21 cellular contexts compared by ENCODE assay signal in genomic region chr12:10175849-10176641, GRCh38. TPM values are rescaled to one million over a fixed set of nuclear protein-coding genes. Genes with fewer than 3 reads are reported as not detected.
DNase-seq lines count a peak whose midpoint lies in the region; ATAC-seq and TF ChIP-seq lines count a peak whose summit lies in the region.
"Had no signal": no experiment of that assay in that cellular context is flagged by ENCODE, and none has a peak within 500 bp of the region (broad histone marks: within the 10 kb centered on the region; RNA-seq: fewer than 3 reads in every experiment).

No MANE protein-coding gene starts in this region.

- H3K4me3 ChIP-seq in IMR-90 (ENCODE audit: insufficient read depth, low read depth, low read length) (no peak overlapping the region), endodermal cell (ENCODE audit: low read length) (no peak overlapping the region), lower lobe of right lung (no peak overlapping the region), upper lobe of right lung (no peak overlapping the region)
- H3K4me3 ChIP-seq: GM12878, stomach, uterus had no signal

- TF ChIP-seq CTCF in IMR-90 (conservative IDR thresholded peaks at IDR 0.05; ENCODE audit: low read depth, low read length) (no peak), endodermal cell (conservative IDR thresholded peaks at IDR 0.05) (peak; percentile 18), lower lobe of right lung (IDR thresholded peaks at IDR 0.05) (no peak), upper lobe of right lung (IDR thresholded peaks at IDR 0.05) (no peak)

- H3K18ac ChIP-seq in IMR-90 (ENCODE audit: low read depth, low read length): peak overlapping the region; percentile 49; the same call in 1 of the 2 replicates

- in situ Hi-C loops in IMR-90 (cut with MboI; ENCODE audit: low sequenced_read_pairs): no loop called here

- H3K9me3 ChIP-seq in IMR-90 (ENCODE audit: control insufficient read depth, insufficient read depth, low read length) (no peaks in the 10 kb centered on the region), endodermal cell (ENCODE audit: control insufficient read depth, low read length) (no peaks in the 10 kb centered on the region), lower lobe of right lung (no peaks in the 10 kb centered on the region), upper lobe of right lung (no peaks in the 10 kb centered on the region)
- H3K9me3 ChIP-seq: stomach, uterus had no signal

- no peak overlapping the region for H3K9ac ChIP-seq in IMR-90 (ENCODE audit: low read depth, low read length)
- no peak overlapping the region for H3K9ac ChIP-seq in endodermal cell (ENCODE audit: extremely low read depth, low read length, poor library complexity, severe bottlenecking)

- no peaks in the 10 kb centered on the region for H3K27me3 Mint-ChIP-seq in endodermal cell (ENCODE audit: insufficient read depth)
- H3K27me3 Mint-ChIP-seq in activated CD4-positive, alpha-beta T cell treated with anti-CD3 and anti-CD28 coated beads, Interleukin-2, amount 10 ng/mL, durations not matched to agents 7 days and 5 days: peaks cover 36% of the 10 kb centered on the region

- POLR2A ChIA-PET in IMR-90 (lab: Charles Lee; ENCODE audit: unreplicated experiment): no interaction called here
- POLR2A ChIA-PET in activated CD4-positive, alpha-beta T cell treated with anti-CD3 and anti-CD28 coated beads, Interleukin-2, amount 10 ng/mL, durations not matched to agents 7 days and 5 days (lab: Charles Lee): no interaction called here

- H2BK20ac ChIP-seq in IMR-90 (ENCODE audit: low read depth, low read length): peak overlapping the region; percentile 18; the same call in 1 of the 2 replicates

- H3K79me1 ChIP-seq in IMR-90 (ENCODE audit: low read depth in 1 of 2, low read length in 2 of 2): 0 out of 4 replicates have a peak, but pooled peaks cover 0 to 4% of the 10 kb centered on the region in 2 experiments

- no peak overlapping the region for H2BK5ac ChIP-seq in IMR-90 (ENCODE audit: low read depth, low read length, poor library complexity, severe bottlenecking)

- no peak overlapping the region for H4K91ac ChIP-seq in IMR-90 (ENCODE audit: insufficient read depth, low read depth, low read length)

- H4K5ac ChIP-seq in IMR-90 (ENCODE audit: low read depth, low read length): no peak overlapping the region

- H4K8ac ChIP-seq in IMR-90 (ENCODE audit: low read depth in 2 of 2, low read length in 2 of 2): 0 out of 4 replicates have a peak overlapping the region, but pooled peaks of 1 of the 2 experiments have one; percentile 23

- H3K36me3 Mint-ChIP-seq in endodermal cell (ENCODE audit: low read depth): no peaks in the 10 kb centered on the region
- no peaks in the 10 kb centered on the region for H3K36me3 Mint-ChIP-seq in activated CD4-positive, alpha-beta T cell treated with anti-CD3 and anti-CD28 coated beads, Interleukin-2, amount 10 ng/mL, durations not matched to agents 7 days and 5 days (ENCODE audit: low read depth)
- H3K36me3 Mint-ChIP-seq: activated CD4-positive, alpha-beta memory T cell treated with anti-CD3 and anti-CD28 coated beads for 36 hours; activated naive CD4-positive, alpha-beta T cell treated with anti-CD3 and anti-CD28 coated beads, Interleukin-2, amount 10 ng/mL, durations not matched to agents 7 days and 5 days had no signal

- H3K4me1 ChIP-seq in IMR-90 (ENCODE audit: control insufficient read depth, insufficient read depth, low read length) (peaks cover 15% of the 10 kb centered on the region), endodermal cell (ENCODE audit: control insufficient read depth, insufficient read depth, low read length) (no peaks in the 10 kb centered on the region), lower lobe of right lung (no peaks in the 10 kb centered on the region), upper lobe of right lung (no peaks in the 10 kb centered on the region)
- H3K4me1 ChIP-seq: stomach, uterus had no signal

- H3K27me3 ChIP-seq in IMR-90 (ENCODE audit: control insufficient read depth, insufficient read depth, low read length): no peaks in the 10 kb centered on the region
- no peaks in the 10 kb centered on the region for H3K27me3 ChIP-seq in endodermal cell (ENCODE audit: control insufficient read depth, insufficient read depth, low read length, poor library complexity, severe bottlenecking)
- no peaks in the 10 kb centered on the region for H3K27me3 ChIP-seq in lower lobe of right lung (ENCODE audit: low read depth)
- H3K27me3 ChIP-seq in upper lobe of right lung: no peaks in the 10 kb centered on the region
- H3K27me3 ChIP-seq: stomach, uterus had no signal

- H3K4me1 Mint-ChIP-seq in endodermal cell: peaks cover 38% of the 10 kb centered on the region
- H3K4me1 Mint-ChIP-seq in activated CD4-positive, alpha-beta T cell treated with anti-CD3 and anti-CD28 coated beads, Interleukin-2, amount 10 ng/mL, durations not matched to agents 7 days and 5 days: no peaks in the 10 kb centered on the region
- H3K4me1 Mint-ChIP-seq: activated naive CD4-positive, alpha-beta T cell treated with anti-CD3 and anti-CD28 coated beads, Interleukin-2, amount 10 ng/mL, durations not matched to agents 7 days and 5 days had no signal

- no peak for ATAC-seq in IMR-90 (ENCODE audit: low read depth)
- ATAC-seq in lower lobe of right lung: peak; percentile 56 to 61
- ATAC-seq in upper lobe of right lung: peak; percentile 53
- no peak for ATAC-seq in HG02870 (IDR thresholded peaks at IDR 0.05; ENCODE audit: unreplicated experiment)
- no peak for ATAC-seq in GM21526 (IDR thresholded peaks at IDR 0.05; ENCODE audit: low FRiP score, unreplicated experiment)
- ATAC-seq: GM12878, left ventricle myocardium superior had no signal

- H3K9me3 Mint-ChIP-seq in endodermal cell: no peaks in the 10 kb centered on the region
- H3K9me3 Mint-ChIP-seq in activated CD4-positive, alpha-beta T cell treated with anti-CD3 and anti-CD28 coated beads, Interleukin-2, amount 10 ng/mL, durations not matched to agents 7 days and 5 days: no peaks in the 10 kb centered on the region
- H3K9me3 Mint-ChIP-seq: activated CD4-positive, alpha-beta memory T cell treated with anti-CD3 and anti-CD28 coated beads for 36 hours; activated naive CD4-positive, alpha-beta T cell treated with anti-CD3 and anti-CD28 coated beads, Interleukin-2, amount 10 ng/mL, durations not matched to agents 7 days and 5 days had no signal

- WGBS in IMR-90 (ENCODE audit: extremely low coverage in 2 of 2, insufficient read length in 1 of 2), 2 experiments: 94% methylated on average over 4 of the region's 5 CpGs; no CpG with 5 or more reads in 1 of the 2 experiments
- WGBS in endodermal cell (ENCODE audit: insufficient coverage in 1 of 2, insufficient read length in 1 of 2), 2 experiments: 91 to 94% methylated on average over 5 of the region's 5 CpGs

- H2BK120ac ChIP-seq in IMR-90 (ENCODE audit: low read depth, low read length): peak overlapping the region; percentile 26; the same call in 1 of the 2 replicates

- H3K36me3 ChIP-seq in IMR-90 (ENCODE audit: control insufficient read depth, insufficient read depth, low read length) (no peaks in the 10 kb centered on the region), endodermal cell (ENCODE audit: control insufficient read depth, insufficient read depth, low read length) (no peaks in the 10 kb centered on the region), lower lobe of right lung (no peaks in the 10 kb centered on the region), upper lobe of right lung (no peaks in the 10 kb centered on the region)
- H3K36me3 ChIP-seq: stomach, uterus had no signal

- H3K56ac ChIP-seq in IMR-90 (ENCODE audit: extremely low read depth, insufficient read depth, low read length): no peak overlapping the region

- H2BK15ac ChIP-seq in IMR-90 (ENCODE audit: low read depth, low read length): peak overlapping the region; percentile 60; the same call in 1 of the 3 replicates

- CTCF ChIA-PET in IMR-90 (lab: Yijun Ruan, JAX): interaction anchor here (0.7 to 1.0 kb wide), 2 partner anchors 9 to 23 kb away, joined by 3 read pairs; no protein-coding TSS in a partner anchor
- CTCF ChIA-PET in activated CD4-positive, alpha-beta T cell treated with anti-CD3 and anti-CD28 coated beads, Interleukin-2, amount 10 ng/mL, durations not matched to agents 7 days and 5 days (lab: Charles Lee): interaction anchor here (0.6 to 0.7 kb wide), 2 partner anchors 37 to 628 kb away, joined by 3 read pairs; no protein-coding TSS in a partner anchor

- H3K4me3 Mint-ChIP-seq in endodermal cell: no peak overlapping the region
- no peak overlapping the region for H3K4me3 Mint-ChIP-seq in activated CD4-positive, alpha-beta T cell treated with anti-CD3 and anti-CD28 coated beads, Interleukin-2, amount 10 ng/mL, durations not matched to agents 7 days and 5 days
- H3K4me3 Mint-ChIP-seq: activated CD4-positive, alpha-beta memory T cell treated with anti-CD3 and anti-CD28 coated beads for 36 hours; activated naive CD4-positive, alpha-beta T cell treated with anti-CD3 and anti-CD28 coated beads, Interleukin-2, amount 10 ng/mL, durations not matched to agents 7 days and 5 days had no signal

- H3K4ac ChIP-seq in IMR-90 (ENCODE audit: low read depth, low read length): no peak overlapping the region; the same call in 1 of the 2 replicates

- no peak overlapping the region for H3K14ac ChIP-seq in IMR-90 (replicated peaks; ENCODE audit: low read depth, low read length)

- dilution Hi-C loops in IMR-90 (cut with HindIII; ENCODE audit: low sequenced_read_pairs, unreplicated experiment): no loop called here

- no peak for DNase-seq in IMR-90
- no peak for DNase-seq in endodermal cell
- no peak for DNase-seq in lower lobe of right lung
- DNase-seq in upper lobe of right lung: no peak
- no peak for DNase-seq in activated CD4-positive, alpha-beta T cell treated with anti-CD3 and anti-CD28 coated beads, Interleukin-2, amount 10 ng/mL, durations not matched to agents 7 days and 5 days
- DNase-seq: activated CD4-positive, alpha-beta memory T cell treated with anti-CD3 and anti-CD28 coated beads for 36 hours; activated naive CD4-positive, alpha-beta T cell treated with anti-CD3 and anti-CD28 coated beads, Interleukin-2, amount 10 ng/mL, durations not matched to agents 7 days and 5 days; foreskin melanocyte; left ventricle myocardium superior; NCI-H187; NCI-H446 treated with DMSO at 0.1 percent for 48 hours; SHP77 treated with DMSO at 0.1 percent for 48 hours; stomach; T-helper 1 cell; uterus had no signal

- no peak overlapping the region for H3K23ac ChIP-seq in IMR-90 (ENCODE audit: low read depth, low read length)

- no peak overlapping the region for H2AFZ ChIP-seq in IMR-90 (replicated peaks; ENCODE audit: low read length, poor library complexity)

- no peak for TF ChIP-seq RAD21 in IMR-90 (IDR thresholded peaks at IDR 0.05; ENCODE audit: low read length)

- H3K9me1 ChIP-seq in IMR-90 (ENCODE audit: insufficient read depth, low read length): no peaks in the 10 kb centered on the region; the same call in 1 of the 2 replicates

- no peak overlapping the region; the same call in none of the 2 replicates for H2AK5ac ChIP-seq in IMR-90 (ENCODE audit: low read depth, low read length)

- H4K20me1 ChIP-seq in IMR-90 (ENCODE audit: insufficient read depth, low read length): no peaks in the 10 kb centered on the region

- no peak overlapping the region for H2AK9ac ChIP-seq in IMR-90 (replicated peaks; ENCODE audit: low read depth, low read length, poor library complexity)

- H3K27ac ChIP-seq in IMR-90 (ENCODE audit: insufficient read depth, low read length) (no peak overlapping the region), endodermal cell (ENCODE audit: low read depth, low read length) (no peak overlapping the region), lower lobe of right lung (no peak overlapping the region), upper lobe of right lung (no peak overlapping the region)
- H3K27ac ChIP-seq: stomach, uterus had no signal

- no peak overlapping the region for H3K27ac Mint-ChIP-seq in endodermal cell
- no peak overlapping the region for H3K27ac Mint-ChIP-seq in activated CD4-positive, alpha-beta T cell treated with anti-CD3 and anti-CD28 coated beads, Interleukin-2, amount 10 ng/mL, durations not matched to agents 7 days and 5 days
- H3K27ac Mint-ChIP-seq: activated CD4-positive, alpha-beta memory T cell treated with anti-CD3 and anti-CD28 coated beads for 36 hours; activated naive CD4-positive, alpha-beta T cell treated with anti-CD3 and anti-CD28 coated beads, Interleukin-2, amount 10 ng/mL, durations not matched to agents 7 days and 5 days had no signal

- no peak for TF ChIP-seq POLR2A in IMR-90 (IDR thresholded peaks at IDR 0.05; ENCODE audit: low read depth, low read length)

- no peak overlapping the region for H3K4me2 ChIP-seq in IMR-90 (ENCODE audit: low read depth, low read length)

- BruUV-seq in IMR-90 (replicated peaks; lab: Mats Ljungman, UMichigan): no TSS peak

- intact Hi-C loops in IMR-90 (cut with micrococcal nuclease): no loop called here
- intact Hi-C loops in lower lobe of right lung (cut with DNase I): no loop called here
- intact Hi-C loops in upper lobe of right lung (cut with DNase I): no loop called here

RNA-seq across cellular contexts. Expression of gene TMEM52B, which starts 2.8 kb away (rescaled TPM):
- total RNA-seq in IMR-90 (2012; rRNA removed): 2.0 and 3.1 TPM in 2 replicates
- polyA plus RNA-seq in IMR-90 (2012; rRNA removed): 2.4 and 3.6 TPM in 2 replicates
- polyA plus RNA-seq in IMR-90 (2012; cell fraction: cytosol; rRNA removed): 1.8 and 2.8 TPM in 2 replicates
- polyA plus RNA-seq in IMR-90 (2012; cell fraction: nucleus; rRNA removed; ENCODE audit: low replicate concordance): 1.9 and 2.8 TPM in 2 replicates
- total RNA-seq in endodermal cell: not detected
- not detected for polyA plus RNA-seq in endodermal cell (2013, experiment 1 of 2)
- polyA plus RNA-seq in endodermal cell (2013, experiment 2 of 2): not detected
- total RNA-seq in lower lobe of right lung: 3.6 TPM
- total RNA-seq in upper lobe of right lung: 2.3 TPM
- not detected for total RNA-seq in activated CD4-positive, alpha-beta T cell treated with anti-CD3 and anti-CD28 coated beads, Interleukin-2, amount 10 ng/mL, durations not matched to agents 7 days and 5 days
- total RNA-seq: activated CD4-positive, alpha-beta memory T cell treated with anti-CD3 and anti-CD28 coated beads for 36 hours; chondrocyte; GM12878; left ventricle myocardium superior; myocyte; osteocyte; uterus had no signal
- polyA plus RNA-seq: GM12878 had no signal

RNA-seq across cellular contexts. Expression of gene OLR1, which starts 4.1 kb away (rescaled TPM):
- total RNA-seq in IMR-90 (2012; rRNA removed) (2.5 and 3.2 TPM in 2 replicates), endodermal cell (under 1 TPM in 1 of 2 donors, not detected in 1; 0.22 TPM), lower lobe of right lung (172 TPM), upper lobe of right lung (96.1 TPM)
- 2.8 and 4.1 TPM in 2 replicates for polyA plus RNA-seq in IMR-90 (2012; rRNA removed)
- polyA plus RNA-seq in IMR-90 (2012; cell fraction: cytosol; rRNA removed): 1.3 TPM in 2 replicates
- polyA plus RNA-seq in IMR-90 (2012; cell fraction: nucleus; rRNA removed; ENCODE audit: low replicate concordance): 0.23 and 2.8 TPM in 2 replicates
- polyA plus RNA-seq in endodermal cell (2013, experiment 1 of 2): 0.11 TPM
- polyA plus RNA-seq in endodermal cell (2013, experiment 2 of 2): 0.58 TPM
- not detected for total RNA-seq in activated CD4-positive, alpha-beta T cell treated with anti-CD3 and anti-CD28 coated beads, Interleukin-2, amount 10 ng/mL, durations not matched to agents 7 days and 5 days
- total RNA-seq: activated CD4-positive, alpha-beta memory T cell treated with anti-CD3 and anti-CD28 coated beads for 36 hours; chondrocyte; myocyte; osteocyte had no signal
- polyA plus RNA-seq: GM12878 had no signal

RNA-seq across cellular contexts. Expression of gene GABARAPL1, which starts 36.6 kb away (rescaled TPM):
- total RNA-seq in IMR-90 (2012; rRNA removed): 51.6 and 63.0 TPM in 2 replicates
- 75.9 and 93.6 TPM in 2 replicates for polyA plus RNA-seq in IMR-90 (2012; rRNA removed)
- 37.6 and 40.6 TPM in 2 replicates for polyA plus RNA-seq in IMR-90 (2012; cell fraction: cytosol; rRNA removed)
- 45.0 and 217 TPM in 2 replicates for polyA plus RNA-seq in IMR-90 (2012; cell fraction: nucleus; rRNA removed; ENCODE audit: low replicate concordance)
- total RNA-seq in endodermal cell: 100 to 1,000 TPM; 135 to 191 TPM
- 61.9 TPM for polyA plus RNA-seq in endodermal cell (2013, experiment 1 of 2)
- polyA plus RNA-seq in endodermal cell (2013, experiment 2 of 2): 71.4 TPM
- total RNA-seq in lower lobe of right lung: 108 TPM
- 114 TPM for total RNA-seq in upper lobe of right lung
- 1 to 10 TPM; 5.5 to 6.3 TPM for total RNA-seq in activated CD4-positive, alpha-beta T cell treated with anti-CD3 and anti-CD28 coated beads, Interleukin-2, amount 10 ng/mL, durations not matched to agents 7 days and 5 days

RNA-seq across cellular contexts. Expression of gene CLEC7A, which starts 46.0 kb away (rescaled TPM):
- total RNA-seq in IMR-90 (2012; rRNA removed) (not detected in 2 replicates), endodermal cell (not detected), lower lobe of right lung (79.5 TPM), upper lobe of right lung (51.1 TPM)
- not detected in 2 replicates for polyA plus RNA-seq in IMR-90 (2012; rRNA removed)
- polyA plus RNA-seq in IMR-90 (2012; cell fraction: cytosol; rRNA removed): not detected in 2 replicates
- not detected in 2 replicates for polyA plus RNA-seq in IMR-90 (2012; cell fraction: nucleus; rRNA removed; ENCODE audit: low replicate concordance)
- polyA plus RNA-seq in endodermal cell (2013, experiment 1 of 2): not detected
- polyA plus RNA-seq in endodermal cell (2013, experiment 2 of 2): not detected
- not detected for total RNA-seq in activated CD4-positive, alpha-beta T cell treated with anti-CD3 and anti-CD28 coated beads, Interleukin-2, amount 10 ng/mL, durations not matched to agents 7 days and 5 days
- total RNA-seq: activated CD4-positive, alpha-beta memory T cell treated with anti-CD3 and anti-CD28 coated beads for 36 hours; chondrocyte; GM12878; myocyte; osteocyte had no signal
- polyA plus RNA-seq: GM12878 had no signal

Comparison
In these comparisons a context has a peak if more than half of its experiments do, and no peak if none do; other contexts are left out.
1. ATAC-seq: peak in lower lobe of right lung (2 of 2) and upper lobe of right lung (single experiment); none in IMR-90 (single experiment), HG02870 (single experiment) and GM21526 (single experiment).
2. RNA of gene OLR1, which starts 4.1 kb away (total RNA-seq): 172 TPM in lower lobe of right lung (single experiment) and 96.1 TPM in upper lobe of right lung (single experiment); 2.5 to 3.2 TPM in IMR-90, 0.22 TPM in endodermal cell and not detected in activated CD4-positive, alpha-beta T cell treated with anti-CD3 and anti-CD28 coated beads, Interleukin-2, amount 10 ng/mL, durations not matched to agents 7 days and 5 days; every median in the first group is over 10 times any median in the second.